13 cellular contexts compared by ENCODE assay signal in the genomic region with DNA sequence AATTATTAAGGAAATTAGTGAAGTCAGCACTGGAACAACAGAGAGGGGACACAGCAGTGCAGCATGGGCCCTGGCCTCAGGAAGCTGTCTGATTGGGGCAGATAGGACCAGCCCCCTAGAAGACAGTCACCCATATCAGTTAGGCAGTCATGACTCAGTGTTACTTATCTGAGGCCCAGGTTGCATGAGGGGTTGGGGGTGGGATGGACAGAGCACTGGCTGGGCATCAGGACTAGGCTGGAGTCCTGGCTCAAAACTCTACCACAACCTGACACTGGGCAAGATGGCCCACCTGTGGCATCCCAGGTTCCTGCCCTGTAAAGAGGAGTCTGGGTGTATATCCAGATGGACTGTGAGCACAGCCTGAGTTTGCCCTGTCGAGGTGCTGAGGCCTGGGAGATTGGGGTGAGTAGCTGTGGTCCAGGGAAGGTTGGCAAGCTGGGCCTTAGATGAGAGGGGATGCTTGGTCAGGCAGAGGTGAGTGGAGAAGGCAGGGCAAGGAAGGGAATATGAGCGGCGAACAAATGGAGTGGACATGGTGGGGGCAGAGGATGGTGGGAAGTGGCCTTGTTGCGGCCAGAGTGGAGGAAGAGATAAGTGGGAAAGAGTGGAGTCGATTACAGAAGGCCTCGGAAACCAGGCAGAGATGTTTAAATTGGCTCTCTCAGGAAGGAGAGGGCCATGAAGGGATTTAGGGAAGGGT. TPM values are rescaled to one million over a fixed set of nuclear protein-coding genes. Genes with fewer than 3 reads are reported as not detected.
DNase-seq lines count a peak whose midpoint lies in the region; ATAC-seq, FAIRE-seq and TF ChIP-seq lines count a peak whose summit lies in the region.
"Had no signal": no experiment of that assay in that cellular context is flagged by ENCODE, and none has a peak within 500 bp of the region (broad histone marks: within the 10 kb centered on the region; RNA-seq: fewer than 3 reads in every experiment).

No MANE protein-coding gene starts in this region.

- no peak overlapping the region for H2AFZ ChIP-seq in mesenchymal stem cell (ENCODE audit: low read depth, low read length)

- 62% methylated on average over 6 of the region's 6 CpGs for WGBS in mesenchymal stem cell
- WGBS in pancreas, 2 donors = 93% methylated on average over 6 of the region's 6 CpGs

- H2BK120ac ChIP-seq in mesenchymal stem cell (ENCODE audit: low read depth, low read length) = peak overlapping the region; percentile 23

- H2BK5ac ChIP-seq in mesenchymal stem cell (ENCODE audit: low read depth, low read length, poor library complexity, severe bottlenecking) = no peak overlapping the region

- peaks cover 1% of the 10 kb centered on the region for H3K79me1 ChIP-seq in mesenchymal stem cell (replicated peaks; ENCODE audit: low read length, poor library complexity, severe bottlenecking)

- H3K27me3 Mint-ChIP-seq in Calu3 (ENCODE audit: unreplicated experiment) = no peaks in the 10 kb centered on the region
- H3K27me3 Mint-ChIP-seq in activated T-helper 1 cell treated with anti-CD3 and anti-CD28 coated beads, Interleukin-12 subunit alpha, Interleukin-12 subunit beta, Interleukin-2, Interleukin-4 antibody, amounts not matched to agents 30 ng/mL and 10 ng/mL and 1 ng/mL, durations not matched to agents 14 hours and 24 hours and 36 hours (ENCODE audit: insufficient read depth) = peaks cover 8% of the 10 kb centered on the region

- H3K4me1 Mint-ChIP-seq in Calu3 (ENCODE audit: low read depth, unreplicated experiment) = peaks cover 30% of the 10 kb centered on the region
- H3K4me1 Mint-ChIP-seq in activated T-helper 1 cell treated with anti-CD3 and anti-CD28 coated beads, Interleukin-12 subunit alpha, Interleukin-12 subunit beta, Interleukin-2, Interleukin-4 antibody, amounts not matched to agents 30 ng/mL and 10 ng/mL and 1 ng/mL, durations not matched to agents 14 hours and 24 hours and 36 hours (ENCODE audit: low read depth) = peaks cover 34% of the 10 kb centered on the region

- no peak for ATAC-seq in GM21447 (IDR thresholded peaks at IDR 0.05; ENCODE audit: unreplicated experiment)
- no peak for ATAC-seq in pancreas
- ATAC-seq: Right ventricle myocardium inferior had no signal

- H4K91ac ChIP-seq in mesenchymal stem cell (ENCODE audit: low read length) = peak overlapping the region; percentile 31

- no peak overlapping the region for H2BK15ac ChIP-seq in mesenchymal stem cell (ENCODE audit: low read depth, poor library complexity, severe bottlenecking)

- no peak for FAIRE-seq in pancreas (lab: Jason Lieb, UNC)

- peak overlapping the region; percentile 43 for H3K27ac Mint-ChIP-seq in Calu3 (ENCODE audit: unreplicated experiment)
- H3K27ac Mint-ChIP-seq in activated T-helper 1 cell treated with anti-CD3 and anti-CD28 coated beads, Interleukin-12 subunit alpha, Interleukin-12 subunit beta, Interleukin-2, Interleukin-4 antibody, amounts not matched to agents 30 ng/mL and 10 ng/mL and 1 ng/mL, durations not matched to agents 14 hours and 24 hours and 36 hours = peak overlapping the region; percentile 65

- no peak for TF ChIP-seq CTCF in 22Rv1 (IDR thresholded peaks at IDR 0.05)
- no peak for TF ChIP-seq CTCF in Calu3 (IDR thresholded peaks at IDR 0.05; ENCODE audit: unreplicated experiment)
- no peak for TF ChIP-seq CTCF in pancreas (IDR thresholded peaks at IDR 0.05)

- no peak for DNase-seq in Calu3
- DNase-seq in activated T-helper 1 cell treated with anti-CD3 and anti-CD28 coated beads, Interleukin-12 subunit alpha, Interleukin-12 subunit beta, Interleukin-2, Interleukin-4 antibody, amounts not matched to agents 30 ng/mL and 10 ng/mL and 1 ng/mL, durations not matched to agents 14 hours and 24 hours and 36 hours (ENCODE audit: low spot score) = no peak
- peak; percentile 32 for DNase-seq in mesenchymal stem cell
- no peak for DNase-seq in NCI-H82 treated with DMSO at 0.1 percent for 48 hours (lab: John Stamatoyannopoulos, UW; ENCODE audit: unreplicated experiment)
- no peak for DNase-seq in NCI-H2227 (lab: John Stamatoyannopoulos, UW; ENCODE audit: unreplicated experiment)
- no peak for DNase-seq in pancreas
- DNase-seq: GDM1, NCI-H1092, NCI-H510A had no signal

- H3K18ac ChIP-seq in mesenchymal stem cell (ENCODE audit: low read depth in 1 of 2, low read length in 2 of 2) = peak overlapping the region; percentile 35 to 61

- H2AK5ac ChIP-seq in mesenchymal stem cell (ENCODE audit: low read length, severe bottlenecking) = no peak overlapping the region

- H3K14ac ChIP-seq in mesenchymal stem cell (ENCODE audit: low read length in 2 of 2) = no peak overlapping the region

- H2BK12ac ChIP-seq in mesenchymal stem cell (ENCODE audit: low read length in 2 of 2) = peak overlapping the region in 1 of 2 experiments; percentile 75

- no peak overlapping the region for H3K4me3 Mint-ChIP-seq in Calu3 (ENCODE audit: low read depth, unreplicated experiment)
- H3K4me3 Mint-ChIP-seq in activated T-helper 1 cell treated with anti-CD3 and anti-CD28 coated beads, Interleukin-12 subunit alpha, Interleukin-12 subunit beta, Interleukin-2, Interleukin-4 antibody, amounts not matched to agents 30 ng/mL and 10 ng/mL and 1 ng/mL, durations not matched to agents 14 hours and 24 hours and 36 hours = peak overlapping the region; percentile 41

- no peak overlapping the region for H3K9ac ChIP-seq in mesenchymal stem cell (ENCODE audit: low read length)
- H3K9ac ChIP-seq: BLaER1 had no signal

- peak overlapping the region; percentile 59 for H4K8ac ChIP-seq in mesenchymal stem cell (ENCODE audit: low read length)

- peaks cover 21% of the 10 kb centered on the region for H3K4me1 ChIP-seq in mesenchymal stem cell (ENCODE audit: control insufficient read depth, insufficient read depth, low read depth, low read length)
- peaks cover 4 to 13% (median 9%) of the 10 kb centered on the region in 3 donors for H3K4me1 ChIP-seq in pancreas

- intact Hi-C loops in Calu3 (cut with micrococcal nuclease; ENCODE audit: unreplicated experiment) (no loop called here), pancreas (cut with DNase I) (no loop called here)
- intact Hi-C loops in activated T-helper 1 cell treated with anti-CD3 and anti-CD28 coated beads, Interleukin-12 subunit alpha, Interleukin-12 subunit beta, Interleukin-2, Interleukin-4 antibody, amounts not matched to agents 30 ng/mL and 10 ng/mL and 1 ng/mL, durations not matched to agents 14 hours and 24 hours and 36 hours (cut with micrococcal nuclease) = loop anchor here (5.0 kb wide), 2 partner anchors 268 to 328 kb away; a partner anchor contains a TSS

- no peak overlapping the region for H3K4ac ChIP-seq in mesenchymal stem cell (ENCODE audit: low read depth in 1 of 2, low read length in 2 of 2)

- H3K9me3 Mint-ChIP-seq in Calu3 (ENCODE audit: low read depth, unreplicated experiment) = no peaks in the 10 kb centered on the region
- no peaks in the 10 kb centered on the region for H3K9me3 Mint-ChIP-seq in activated T-helper 1 cell treated with anti-CD3 and anti-CD28 coated beads, Interleukin-12 subunit alpha, Interleukin-12 subunit beta, Interleukin-2, Interleukin-4 antibody, amounts not matched to agents 30 ng/mL and 10 ng/mL and 1 ng/mL, durations not matched to agents 14 hours and 24 hours and 36 hours

- H3K9me3 ChIP-seq in mesenchymal stem cell (ENCODE audit: control insufficient read depth, low read length) (no peaks in the 10 kb centered on the region), pancreas (no peaks in the 10 kb centered on the region)
- H3K9me3 ChIP-seq: BLaER1 had no signal

- H3K36me3 Mint-ChIP-seq in Calu3 (ENCODE audit: insufficient read depth, unreplicated experiment) = peaks cover 28% of the 10 kb centered on the region
- no peaks in the 10 kb centered on the region for H3K36me3 Mint-ChIP-seq in activated T-helper 1 cell treated with anti-CD3 and anti-CD28 coated beads, Interleukin-12 subunit alpha, Interleukin-12 subunit beta, Interleukin-2, Interleukin-4 antibody, amounts not matched to agents 30 ng/mL and 10 ng/mL and 1 ng/mL, durations not matched to agents 14 hours and 24 hours and 36 hours (ENCODE audit: low read depth)

- CTCF ChIA-PET in Calu3 (lab: Charles Lee) = interaction anchor here (0.5 kb wide), 1 partner anchor 624 kb away, joined by 3 read pairs; no protein-coding TSS in a partner anchor

- no peak overlapping the region for H3K4me2 ChIP-seq in mesenchymal stem cell (ENCODE audit: low read length, poor library complexity, severe bottlenecking)
- H3K4me2 ChIP-seq: BLaER1 had no signal

- H3K27me3 ChIP-seq in mesenchymal stem cell (ENCODE audit: control insufficient read depth in 1 of 2, insufficient read depth in 1 of 2, low read length in 2 of 2) (no peaks in the 10 kb centered on the region), pancreas (no peaks in the 10 kb centered on the region)
- H3K27me3 ChIP-seq: BLaER1 had no signal

- no TSS peak for BruUV-seq in Calu3 (replicated peaks; lab: Mats Ljungman, UMichigan)

- H3K4me3 ChIP-seq in mesenchymal stem cell (ENCODE audit: insufficient read depth in 1 of 2, low read depth in 1 of 2, low read length in 2 of 2) (no peak overlapping the region), pancreas (no peak overlapping the region)
- H3K4me3 ChIP-seq: BLaER1 had no signal

- H3K23ac ChIP-seq in mesenchymal stem cell (ENCODE audit: low read length in 2 of 2) = no peak overlapping the region

- H3K36me3 ChIP-seq in mesenchymal stem cell (ENCODE audit: control insufficient read depth in 1 of 2, insufficient read depth in 2 of 2, low read depth in 1 of 2, low read length in 2 of 2) (no peaks in the 10 kb centered on the region), pancreas (no peaks in the 10 kb centered on the region)
- H3K36me3 ChIP-seq: BLaER1 had no signal

- H3K27ac ChIP-seq in 22Rv1 = peak overlapping the region; percentile 95
- no peak overlapping the region for H3K27ac ChIP-seq in mesenchymal stem cell (ENCODE audit: low read length, poor library complexity, severe bottlenecking)
- no peak overlapping the region for H3K27ac ChIP-seq in pancreas
- H3K27ac ChIP-seq: BLaER1 had no signal

RNA-seq across cellular contexts. Expression of a gene that starts 37.5 kb away (rescaled TPM):
- total RNA-seq in Calu3 (2022) = 58.8 and 61.0 TPM in 2 replicates
- 155 and 161 TPM in 2 replicates for total RNA-seq in activated T-helper 1 cell treated with anti-CD3 and anti-CD28 coated beads, Interleukin-12 subunit alpha, Interleukin-12 subunit beta, Interleukin-2, Interleukin-4 antibody, amounts not matched to agents 30 ng/mL and 10 ng/mL and 1 ng/mL, durations not matched to agents 14 hours and 24 hours and 36 hours
- 69.5 TPM for polyA plus RNA-seq in mesenchymal stem cell (2013, experiment 1 of 2)
- 67.5 TPM for polyA plus RNA-seq in mesenchymal stem cell (2013, experiment 2 of 2)
- 10 to 100 TPM in 3 of 6 donors, 1 to 10 TPM in 3; 7.2 to 18.1 (median 10.6) TPM for total RNA-seq in pancreas
- polyA plus RNA-seq in pancreas = 1 to 10 TPM; 6.7 to 8.8 TPM
